Comparison of ENCODE assay signal across 17 cellular contexts in genomic region chr6:163998496-163998895, GRCh38.
A peak's percentile ranks its signal among the peaks of the same experiment; 100 is the strongest.
DNase-seq lines count a peak whose midpoint lies in the region; ATAC-seq and TF ChIP-seq lines count a peak whose summit lies in the region.
"Had no signal": no experiment of that assay in that cellular context is flagged by ENCODE, and none has a peak within 500 bp of the region (broad histone marks: within the 10 kb centered on the region; RNA-seq: fewer than 3 reads in every experiment).

No MANE protein-coding gene starts in this region.

- H3K27ac ChIP-seq in esophagus muscularis mucosa (replicated peaks in 1 of 4) (no peak overlapping the region), upper lobe of right lung (no peak overlapping the region)
- H3K27ac ChIP-seq: A549, HL-60 had no signal

- TF ChIP-seq CTCF in astrocyte of the spinal cord (IDR thresholded peaks at IDR 0.05; ENCODE audit: low read depth, low read length) (no peak), esophagus muscularis mucosa (IDR thresholded peaks at IDR 0.05) (no peak), upper lobe of right lung (IDR thresholded peaks at IDR 0.05) (no peak)

- no peaks in the 10 kb centered on the region for H3K4me1 ChIP-seq in esophagus muscularis mucosa
- no peaks in the 10 kb centered on the region for H3K4me1 ChIP-seq in upper lobe of right lung
- H3K4me1 ChIP-seq: A549, BE2C, Caco-2 had no signal

- no peak for TF ChIP-seq POLR2A in esophagus muscularis mucosa (IDR thresholded peaks at IDR 0.05; ENCODE audit: low read depth)

- H3K36me3 ChIP-seq in esophagus muscularis mucosa (no peaks in the 10 kb centered on the region), upper lobe of right lung (no peaks in the 10 kb centered on the region)
- H3K36me3 ChIP-seq: BE2C had no signal

- DNase-seq in ELR (ENCODE audit: low read depth), result peak; percentile 30
- peak; percentile 17 for DNase-seq in astrocyte of the spinal cord (ENCODE audit: low read depth, low spot score)
- peak; percentile 55 for DNase-seq in esophagus muscularis mucosa (ENCODE audit: extremely low spot score)
- DNase-seq in renal cortical epithelial cell (ENCODE audit: low read depth), result peak; percentile 27
- no peak for DNase-seq in upper lobe of right lung
- no peak for DNase-seq in left cardiac atrium
- no peak for DNase-seq in activated CD4-positive, alpha-beta T cell treated with anti-CD3 and anti-CD28 coated beads for 48 hours
- DNase-seq: BE2C; Caco-2; CD8-positive, alpha-beta T cell; DND-41; H7; IMR-90 had no signal

- WGBS in esophagus muscularis mucosa, result 80% methylated on average over 3 of the region's 3 CpGs

- no peak for TF ChIP-seq EP300 in esophagus muscularis mucosa (IDR thresholded peaks at IDR 0.05)

- intact Hi-C loops in esophagus muscularis mucosa (cut with DNase I), result no loop called here
- intact Hi-C loops in upper lobe of right lung (cut with DNase I), result no loop called here
- intact Hi-C loops in left cardiac atrium (cut with DNase I), result no loop called here

- H3K27me3 ChIP-seq in esophagus muscularis mucosa, result no peaks in the 10 kb centered on the region
- H3K27me3 ChIP-seq in upper lobe of right lung, result no peaks in the 10 kb centered on the region
- H3K27me3 ChIP-seq: BE2C had no signal

- no peaks in the 10 kb centered on the region for H3K9me3 ChIP-seq in esophagus muscularis mucosa
- no peaks in the 10 kb centered on the region for H3K9me3 ChIP-seq in upper lobe of right lung
- H3K9me3 ChIP-seq: A549, BE2C, Caco-2 had no signal

- no peak overlapping the region for H3K4me3 ChIP-seq in astrocyte of the spinal cord (ENCODE audit: low read depth, low read length)
- H3K4me3 ChIP-seq in esophagus muscularis mucosa, result no peak overlapping the region
- no peak overlapping the region for H3K4me3 ChIP-seq in upper lobe of right lung
- H3K4me3 ChIP-seq: A549, GM12878, GM23338 had no signal

- ATAC-seq in upper lobe of right lung (no peak), left cardiac atrium (no peak)
- ATAC-seq: A549; CD8-positive, alpha-beta T cell; GM12878; GM23338 had no signal

- in situ Hi-C loops in astrocyte of the spinal cord (cut with HindIII; ENCODE audit: low sequenced_read_pairs), result no loop called here

Comparison
In these comparisons a context has a peak if more than half of its experiments do, and no peak if none do; other contexts are left out.
1. DNase-seq: peak in ELR (single experiment), astrocyte of the spinal cord (single experiment), esophagus muscularis mucosa (single experiment) and renal cortical epithelial cell (single experiment); none in upper lobe of right lung (single experiment), left cardiac atrium (single experiment) and activated CD4-positive, alpha-beta T cell treated with anti-CD3 and anti-CD28 coated beads for 48 hours (single experiment).